In genomic region chr19:13005861-13006370, GRCh38 we compare ENCODE assay signal across 18 cellular contexts. TPM values are rescaled to one million over a fixed set of nuclear protein-coding genes. Genes with fewer than 3 reads are reported as not detected.
DNase-seq lines count a peak whose midpoint lies in the region; ATAC-seq and TF ChIP-seq lines count a peak whose summit lies in the region.
"Had no signal": no experiment of that assay in that cellular context is flagged by ENCODE, and none has a peak within 500 bp of the region (broad histone marks: within the 10 kb centered on the region; RNA-seq: fewer than 3 reads in every experiment).

No MANE protein-coding gene starts in this region.

- TF ChIP-seq CTCF in C4-2B (conservative IDR thresholded peaks at IDR 0.05) (no peak; the same call in 1 of the 2 replicates), PC-3 (conservative IDR thresholded peaks at IDR 0.05; ENCODE audit: low read depth, low read length) (peak; percentile 17; the same call in 1 of the 2 replicates), gastroesophageal sphincter (IDR thresholded peaks at IDR 0.05) (peak in 2 of 4 experiments; percentile 13 to 14)

- H3K9ac ChIP-seq in PC-3 (ENCODE audit: low read length) (no peak overlapping the region), subcutaneous abdominal adipose tissue (ENCODE audit: low read length in 5 of 5) (peak overlapping the region in 1 of 5 donors; percentile 9)

- no peaks in the 10 kb centered on the region for H3K9me3 ChIP-seq in PC-3 (ENCODE audit: low read length)
- H3K9me3 ChIP-seq in gastroesophageal sphincter: no peaks in the 10 kb centered on the region
- no peaks in the 10 kb centered on the region for H3K9me3 ChIP-seq in subcutaneous abdominal adipose tissue (ENCODE audit: control insufficient read depth in 5 of 5, low read length in 5 of 5)
- H3K9me3 ChIP-seq: Caco-2, spleen had no signal

- no peak for ATAC-seq in PC-3
- ATAC-seq in gastroesophageal sphincter: no peak
- ATAC-seq: activated T-helper 17 cell treated with anti-CD3 and anti-CD28 coated beads, Interleukin-2, amount 50 U/mL, for 72 hours had no signal

- H3K4me1 ChIP-seq in PC-3 (ENCODE audit: insufficient read depth, low read length) (no peaks in the 10 kb centered on the region), gastroesophageal sphincter (peaks cover 7 to 100% (median 66%) of the 10 kb centered on the region in 3 donors), subcutaneous abdominal adipose tissue (ENCODE audit: control insufficient read depth in 5 of 5, insufficient read depth in 5 of 5, low read length in 5 of 5) (peaks cover 21 to 99% (median 94%) of the 10 kb centered on the region in 5 donors)
- H3K4me1 ChIP-seq: Caco-2 had no signal

- no peak overlapping the region for H3K4me3 ChIP-seq in PC-3 (ENCODE audit: low read length)
- no peak overlapping the region for H3K4me3 ChIP-seq in gastroesophageal sphincter
- no peak overlapping the region for H3K4me3 ChIP-seq in subcutaneous abdominal adipose tissue (ENCODE audit: low read depth in 1 of 5, low read length in 5 of 5)
- H3K4me3 ChIP-seq: spleen had no signal

- CTCF ChIA-PET in PC-3 (lab: Charles Lee): interaction anchor here (0.6 kb wide), 1 partner anchor 9 kb away, joined by 3 read pairs; no protein-coding TSS in a partner anchor

- intact Hi-C loops in PC-3 (cut with micrococcal nuclease): no loop called here

- WGBS in gastroesophageal sphincter (ENCODE audit: low coverage in 1 of 2), 2 donors: 40 to 80% methylated on average over 1 of the region's 12 CpGs

- no peaks in the 10 kb centered on the region for H3K27me3 ChIP-seq in PC-3 (ENCODE audit: low read length)
- no peaks in the 10 kb centered on the region for H3K27me3 ChIP-seq in gastroesophageal sphincter
- H3K27me3 ChIP-seq in subcutaneous abdominal adipose tissue (ENCODE audit: control insufficient read depth in 5 of 5, insufficient read depth in 4 of 5, low read length in 5 of 5): peaks cover 0 to 3% (median 0%) of the 10 kb centered on the region in 5 donors

- peaks cover 78% of the 10 kb centered on the region for H3K79me2 ChIP-seq in PC-3 (ENCODE audit: low read length)

- TF ChIP-seq POLR2A in gastroesophageal sphincter (IDR thresholded peaks at IDR 0.05): no peak

- DNase-seq in PC-3 (no peak), NOMO-1 treated with DMSO at 0.1 percent for 48 hours (lab: John Stamatoyannopoulos, UW; ENCODE audit: unreplicated experiment) (no peak), Ammon's horn (ENCODE audit: low spot score) (no peak), cerebellum (ENCODE audit: low spot score) (no peak), 8988T (no peak)
- DNase-seq: activated naive CD8-positive, alpha-beta T cell treated with anti-CD3 and anti-CD28 coated beads, Interleukin-2, amount 10 ng/mL, durations not matched to agents 7 days and 5 days; Caco-2; EL; MV-4-11; NCI-H2081; NCI-H526 treated with DMSO at 0.1 percent for 48 hours; spleen had no signal

- POLR2A ChIA-PET in PC-3 (lab: Charles Lee; ENCODE audit: unreplicated experiment): no interaction called here

- no peaks in the 10 kb centered on the region for H3K9me2 ChIP-seq in PC-3 (replicated peaks; ENCODE audit: low read length)

- H3K36me3 ChIP-seq in PC-3 (ENCODE audit: low read depth, low read length) (0 out of 2 replicates have a peak, but pooled peaks cover 4% of the 10 kb centered on the region), gastroesophageal sphincter (peaks cover 0 to 5% of the 10 kb centered on the region in 2 donors), subcutaneous abdominal adipose tissue (ENCODE audit: control insufficient read depth in 5 of 5, insufficient read depth in 5 of 5, low read length in 5 of 5) (peaks cover 0 to 8% (median 7%) of the 10 kb centered on the region in 5 donors)
- H3K36me3 ChIP-seq: spleen had no signal

- H3K4me2 ChIP-seq in PC-3 (ENCODE audit: low read length): no peak overlapping the region

- BruUV-seq in PC-3 (replicated peaks; lab: Mats Ljungman, UMichigan): no TSS peak

- peak overlapping the region; percentile 100 for H3K27ac ChIP-seq in C4-2B
- H3K27ac ChIP-seq in PC-3 (ENCODE audit: low read length): no peak overlapping the region
- H3K27ac ChIP-seq in gastroesophageal sphincter: peak overlapping the region; percentile 44 to 98 (median 92)
- peak overlapping the region; percentile 90 for H3K27ac ChIP-seq in subcutaneous abdominal adipose tissue (ENCODE audit: low read depth, low read length)
- H3K27ac ChIP-seq: spleen had no signal

- no peak overlapping the region for H2AFZ ChIP-seq in PC-3 (ENCODE audit: low read length)

- H3F3A ChIP-seq in PC-3 (ENCODE audit: low read length, unreplicated experiment): no peaks in the 10 kb centered on the region

- TF ChIP-seq EP300 in gastroesophageal sphincter (IDR thresholded peaks at IDR 0.05): no peak

- H4K20me1 ChIP-seq in PC-3 (ENCODE audit: low read length): peaks cover 7% of the 10 kb centered on the region; the same call in 1 of the 2 replicates

RNA-seq across cellular contexts. Expression of gene NFIX, which starts 10.6 kb away (rescaled TPM):
- total RNA-seq in PC-3 (2014; rRNA removed) (43.3 and 75.8 TPM in 2 replicates), gastroesophageal sphincter (100 to 1,000 TPM in 1 of 4 donors, 10 to 100 TPM in 3; 44.7 to 145 (median 72.4) TPM), cerebellum (62.8 TPM)

RNA-seq across cellular contexts. Expression of gene DAND5, which starts 36.5 kb away (rescaled TPM):
- total RNA-seq in PC-3 (2014; rRNA removed) (0.55 and 1.1 TPM in 2 replicates), gastroesophageal sphincter (under 1 TPM in 1 of 4 donors, not detected in 3; 0.35 TPM), cerebellum (0.18 TPM)
- total RNA-seq: activated naive CD8-positive, alpha-beta T cell treated with anti-CD3 and anti-CD28 coated beads, Interleukin-2, amount 10 ng/mL, durations not matched to agents 7 days and 5 days; bronchial epithelial cell; Caco-2; mesenteric fat pad; spleen had no signal

RNA-seq across cellular contexts. Expression of gene GADD45GIP1, which starts 48.9 kb away (rescaled TPM):
- total RNA-seq in PC-3 (2014; rRNA removed) (219 and 352 TPM in 2 replicates), gastroesophageal sphincter (10 to 100 TPM; 32.2 to 43.6 (median 36.9) TPM), cerebellum (7.2 TPM)
